In the genomic region with DNA sequence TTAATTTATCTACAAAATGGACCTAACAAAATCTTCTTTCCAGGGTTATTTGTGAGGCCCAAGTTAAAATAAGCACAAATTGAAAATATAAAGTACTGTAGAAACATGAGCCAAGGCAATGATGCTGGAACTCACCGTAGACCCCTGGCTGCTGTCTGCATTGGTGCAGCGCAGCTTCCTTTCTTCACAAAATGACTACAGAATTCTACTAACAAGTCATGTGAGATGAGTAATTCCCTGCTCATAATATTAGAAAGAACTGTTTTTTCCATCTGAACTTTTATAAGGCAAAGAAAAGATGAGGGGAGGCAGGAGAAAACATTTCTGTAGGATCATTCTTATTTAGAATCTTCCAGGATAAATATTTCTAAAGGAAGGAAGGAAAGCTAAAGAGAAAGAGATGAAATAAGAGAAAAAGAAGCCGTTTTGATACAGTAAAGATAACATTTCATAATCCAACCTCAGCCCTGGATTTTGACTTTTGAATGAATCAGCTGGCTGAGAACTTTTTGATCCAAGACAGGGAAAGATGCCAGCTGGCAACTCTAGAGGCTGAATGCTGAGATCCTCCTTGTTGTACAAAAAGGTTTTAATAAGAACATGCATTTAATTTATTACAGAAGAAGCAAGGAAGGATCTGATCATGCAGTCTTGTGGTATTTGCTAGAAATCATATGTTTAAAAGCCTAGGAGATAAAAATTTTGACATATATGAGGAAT, we compare ENCODE assay signal across 12 cellular contexts.
A peak's percentile ranks its signal among the peaks of the same experiment; 100 is the strongest.
DNase-seq lines count a peak whose midpoint lies in the region; ATAC-seq and TF ChIP-seq lines count a peak whose summit lies in the region.
"Had no signal": no experiment of that assay in that cellular context is flagged by ENCODE, and none has a peak within 500 bp of the region (broad histone marks: within the 10 kb centered on the region; RNA-seq: fewer than 3 reads in every experiment).

No MANE protein-coding gene starts in this region.

- H3K9me3 ChIP-seq in adrenal gland (replicated peaks in 1 of 3) (no peaks in the 10 kb centered on the region), skeletal muscle satellite cell (replicated peaks; ENCODE audit: low read length) (no peaks in the 10 kb centered on the region), left lung (peaks cover 0 to 6% of the 10 kb centered on the region in 2 donors)

- peak in 2 of 6 experiments; percentile 7 to 13 for TF ChIP-seq CTCF in adrenal gland (IDR thresholded peaks at IDR 0.05)
- no peak for TF ChIP-seq CTCF in left lung (IDR thresholded peaks at IDR 0.05)

- no peak for ATAC-seq in left lung
- ATAC-seq: activated CD4-positive, CD25-positive, alpha-beta regulatory T cell treated with anti-CD3 and anti-CD28 coated beads, Interleukin-2, amount 50 U/mL, for 24 hours; activated T-helper 17 cell treated with anti-CD3 and anti-CD28 coated beads, Interleukin-2, amount 50 U/mL, for 72 hours had no signal

- no peak overlapping the region for H3K27ac ChIP-seq in adrenal gland
- H3K27ac ChIP-seq in left lung: no peak overlapping the region

- peak overlapping the region; percentile 61 for H3K4me2 ChIP-seq in skeletal muscle satellite cell (ENCODE audit: low read length)

- intact Hi-C loops in adrenal gland (cut with DNase I) (no loop called here), left lung (cut with DNase I) (no loop called here)

- no peak for TF ChIP-seq POLR2A in adrenal gland (IDR thresholded peaks at IDR 0.05)

- H3K36me3 ChIP-seq in adrenal gland (replicated peaks in 1 of 2) (no peaks in the 10 kb centered on the region), skeletal muscle satellite cell (ENCODE audit: insufficient read depth, low read length) (no peaks in the 10 kb centered on the region), left lung (no peaks in the 10 kb centered on the region)

- DNase-seq in HT1080 (ENCODE audit: low read depth) (peak; percentile 75), adrenal gland (peak; percentile 45 to 67 (median 53)), globus pallidus (ENCODE audit: low spot score) (peak; percentile 4), left lung (no peak), DMS114 treated with DMSO at 0.1 percent for 48 hours (lab: John Stamatoyannopoulos, UW; ENCODE audit: unreplicated experiment) (no peak), NCI-H1417 treated with DMSO at 0.1 percent for 48 hours (lab: John Stamatoyannopoulos, UW) (no peak), cortex of kidney (lab: John Stamatoyannopoulos, UW) (no peak)
- DNase-seq: cerebellar nuclear complex, NCI-H1930 had no signal

- H3K4me3 ChIP-seq in adrenal gland (no peak overlapping the region), skeletal muscle satellite cell (ENCODE audit: low read length) (no peak overlapping the region), left lung (no peak overlapping the region)

- H3K9ac ChIP-seq in skeletal muscle satellite cell (ENCODE audit: low read depth, low read length): peak overlapping the region; percentile 29

- H3K4me1 ChIP-seq in adrenal gland (replicated peaks in 1 of 2) (no peaks in the 10 kb centered on the region), skeletal muscle satellite cell (ENCODE audit: control insufficient read depth, insufficient read depth, low read length) (peaks cover 11% of the 10 kb centered on the region), left lung (no peaks in the 10 kb centered on the region)

- H3K27me3 ChIP-seq in adrenal gland: no peaks in the 10 kb centered on the region
- H3K27me3 ChIP-seq in skeletal muscle satellite cell (ENCODE audit: control insufficient read depth, insufficient read depth, low read length): no peaks in the 10 kb centered on the region
- no peaks in the 10 kb centered on the region for H3K27me3 ChIP-seq in left lung

- WGBS in adrenal gland, 4 donors: 13 to 33% (median 25%) methylated on average over 3 of the region's 3 CpGs

Comparison
In these comparisons a context has a peak if more than half of its experiments do, and no peak if none do; other contexts are left out.
1. DNase-seq: peak in HT1080 (single experiment), adrenal gland (7 of 7) and globus pallidus (single experiment); none in left lung (0 of 2), DMS114 treated with DMSO at 0.1 percent for 48 hours (single experiment), NCI-H1417 treated with DMSO at 0.1 percent for 48 hours (single experiment) and cortex of kidney (single experiment).